In the genomic region with DNA sequence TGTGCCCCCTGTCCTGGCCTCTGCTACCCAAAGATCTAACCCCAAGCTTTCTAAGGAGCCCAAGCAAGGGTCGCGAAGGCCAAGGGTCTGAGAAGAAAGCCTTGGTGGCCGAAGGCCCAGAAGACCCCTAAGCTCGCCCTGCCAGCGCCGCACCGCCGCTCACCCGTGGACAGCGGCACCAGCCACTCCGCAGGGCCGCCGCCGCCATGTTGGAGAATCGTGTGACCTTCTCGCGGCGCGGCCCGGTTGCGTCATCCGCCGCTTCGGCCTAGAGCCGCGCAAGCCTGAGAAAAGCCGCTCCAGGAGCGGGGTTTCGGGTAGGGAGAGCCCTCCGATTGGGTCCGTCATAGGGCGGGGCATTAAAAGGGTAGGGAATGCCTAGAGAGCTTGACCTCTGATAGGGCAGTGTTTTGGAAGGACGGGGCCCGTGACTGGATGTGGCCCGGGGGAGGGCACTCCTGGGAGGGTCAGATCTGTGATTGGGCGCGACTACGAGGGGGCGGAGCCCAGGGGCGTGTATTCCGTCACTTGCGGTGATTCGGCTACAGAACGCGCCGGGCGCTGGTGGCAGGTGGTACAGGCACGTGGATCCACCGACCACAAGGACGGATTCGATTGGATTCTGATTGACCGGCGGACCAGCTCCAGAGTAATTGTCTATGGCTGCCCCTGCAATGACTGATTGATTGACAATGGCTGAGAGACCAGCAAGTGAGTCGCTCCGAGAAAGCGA, we compare ENCODE assay signal across 1 cellular context.
A peak's percentile ranks its signal among the peaks of the same experiment; 100 is the strongest.
TF ChIP-seq lines count a peak whose summit lies in the region.

A gene with protein sequence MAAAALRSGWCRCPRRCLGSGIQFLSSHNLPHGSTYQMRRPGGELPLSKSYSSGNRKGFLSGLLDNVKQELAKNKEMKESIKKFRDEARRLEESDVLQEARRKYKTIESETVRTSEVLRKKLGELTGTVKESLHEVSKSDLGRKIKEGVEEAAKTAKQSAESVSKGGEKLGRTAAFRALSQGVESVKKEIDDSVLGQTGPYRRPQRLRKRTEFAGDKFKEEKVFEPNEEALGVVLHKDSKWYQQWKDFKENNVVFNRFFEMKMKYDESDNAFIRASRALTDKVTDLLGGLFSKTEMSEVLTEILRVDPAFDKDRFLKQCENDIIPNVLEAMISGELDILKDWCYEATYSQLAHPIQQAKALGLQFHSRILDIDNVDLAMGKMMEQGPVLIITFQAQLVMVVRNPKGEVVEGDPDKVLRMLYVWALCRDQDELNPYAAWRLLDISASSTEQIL (minus strand): TSS at position 223 of the 733 bp plus-strand sequence. CDS start 15 bp downstream, at position 208.

TF ChIP-seq in HepG2, 621 proteins besides CTCF, POLR2A, EP300 and RAD21 (continued from another document and continues in another):
- TF ChIP-seq ZBTB26 (CRISPR knock-in tag; IDR thresholded peaks at IDR 0.05; ENCODE audit: borderline replicate concordance) (no peak; the same call in 1 of the 2 replicates), ELF4 (CRISPR knock-in tag; IDR thresholded peaks at IDR 0.05; ENCODE audit: borderline replicate concordance) (no peak), CCAR2 (optimal IDR thresholded peaks at IDR 0.05; ENCODE audit: low read depth, low read length) (no peak), ZNF317 (CRISPR knock-in tag; IDR thresholded peaks at IDR 0.05) (peak; percentile 80), MTA3 (CRISPR knock-in tag; IDR thresholded peaks at IDR 0.05) (no peak), ATAD3A (CRISPR knock-in tag; IDR thresholded peaks at IDR 0.05) (no peak), HOXD1 (CRISPR knock-in tag; IDR thresholded peaks at IDR 0.05) (no peak), ZBTB3 (CRISPR knock-in tag; IDR thresholded peaks at IDR 0.05; ENCODE audit: borderline replicate concordance, low read depth) (no peak), FOXO4 (CRISPR knock-in tag; conservative IDR thresholded peaks at IDR 0.05) (no peak), TGIF2 (CRISPR knock-in tag; IDR thresholded peaks at IDR 0.05) (peak; percentile 61), MBNL3 (CRISPR knock-in tag; conservative IDR thresholded peaks at IDR 0.05) (no peak), ARID3A (IDR thresholded peaks at IDR 0.05; ENCODE audit: low read depth, low read length) (peak; percentile 32; the same call in 1 of the 2 replicates), CHD4 (IDR thresholded peaks at IDR 0.05; ENCODE audit: borderline replicate concordance, low read length) (peak; percentile 61; the same call in 1 of the 2 replicates), NFATC3 (CRISPR knock-in tag; IDR thresholded peaks at IDR 0.05) (peak; percentile 29), GPN1 (CRISPR knock-in tag; IDR thresholded peaks at IDR 0.05; ENCODE audit: borderline replicate concordance) (no peak), ZNF782 (CRISPR knock-in tag; IDR thresholded peaks at IDR 0.05; ENCODE audit: borderline replicate concordance) (no peak), ZNF773 (CRISPR knock-in tag; IDR thresholded peaks at IDR 0.05; ENCODE audit: borderline replicate concordance) (0 out of 2 replicates have a peak, but pooled peaks have one; percentile 46), EED (CRISPR knock-in tag; IDR thresholded peaks at IDR 0.05) (no peak), ARNT (IDR thresholded peaks at IDR 0.05) (no peak), CEBPB (IDR thresholded peaks at IDR 0.05; ENCODE audit: borderline replicate concordance, low read depth, low read length) (peak; percentile 99), ZNF720 (CRISPR knock-in tag; IDR thresholded peaks at IDR 0.05) (no peak), POLR2AphosphoS5 (IDR thresholded peaks at IDR 0.05; ENCODE audit: low read depth, low read length) (peak; percentile 91), ZNF282 (IDR thresholded peaks at IDR 0.05; ENCODE audit: partially characterized antibody) (no peak), GLI4 (CRISPR knock-in tag; IDR thresholded peaks at IDR 0.05; ENCODE audit: borderline replicate concordance) (no peak; the same call in 1 of the 2 replicates), ISL2 (CRISPR knock-in tag; IDR thresholded peaks at IDR 0.05) (peak; percentile 28; the same call in 1 of the 2 replicates), ZNF234 (CRISPR knock-in tag; conservative IDR thresholded peaks at IDR 0.05) (no peak), ZSCAN20 (CRISPR knock-in tag; IDR thresholded peaks at IDR 0.05; ENCODE audit: borderline replicate concordance) (no peak), SUZ12 (IDR thresholded peaks at IDR 0.05; ENCODE audit: low read depth, low read length) (no peak), PHF5A (CRISPR knock-in tag; IDR thresholded peaks at IDR 0.05; ENCODE audit: low read depth, unreplicated experiment) (no peak), NFYC (CRISPR knock-in tag; IDR thresholded peaks at IDR 0.05) (peak; percentile 90), DMTF1 (CRISPR knock-in tag; IDR thresholded peaks at IDR 0.05) (no peak), ZNF331 (CRISPR knock-in tag; IDR thresholded peaks at IDR 0.05) (0 out of 2 replicates have a peak, but pooled peaks have one; percentile 79), MYPOP (CRISPR knock-in tag; IDR thresholded peaks at IDR 0.05) (peak; percentile 87), ZNF597 (CRISPR knock-in tag; IDR thresholded peaks at IDR 0.05) (no peak), ZNF431 (CRISPR knock-in tag; IDR thresholded peaks at IDR 0.05; ENCODE audit: borderline replicate concordance, low read depth) (peak; percentile 87; the same call in 1 of the 2 replicates), HDAC6 (IDR thresholded peaks at IDR 0.05; ENCODE audit: low read depth, low read length) (no peak), SRSF4 (IDR thresholded peaks at IDR 0.05; ENCODE audit: low read depth, low read length, poor library complexity, severe bottlenecking) (no peak)
- TF ChIP-seq, protein P1, sequence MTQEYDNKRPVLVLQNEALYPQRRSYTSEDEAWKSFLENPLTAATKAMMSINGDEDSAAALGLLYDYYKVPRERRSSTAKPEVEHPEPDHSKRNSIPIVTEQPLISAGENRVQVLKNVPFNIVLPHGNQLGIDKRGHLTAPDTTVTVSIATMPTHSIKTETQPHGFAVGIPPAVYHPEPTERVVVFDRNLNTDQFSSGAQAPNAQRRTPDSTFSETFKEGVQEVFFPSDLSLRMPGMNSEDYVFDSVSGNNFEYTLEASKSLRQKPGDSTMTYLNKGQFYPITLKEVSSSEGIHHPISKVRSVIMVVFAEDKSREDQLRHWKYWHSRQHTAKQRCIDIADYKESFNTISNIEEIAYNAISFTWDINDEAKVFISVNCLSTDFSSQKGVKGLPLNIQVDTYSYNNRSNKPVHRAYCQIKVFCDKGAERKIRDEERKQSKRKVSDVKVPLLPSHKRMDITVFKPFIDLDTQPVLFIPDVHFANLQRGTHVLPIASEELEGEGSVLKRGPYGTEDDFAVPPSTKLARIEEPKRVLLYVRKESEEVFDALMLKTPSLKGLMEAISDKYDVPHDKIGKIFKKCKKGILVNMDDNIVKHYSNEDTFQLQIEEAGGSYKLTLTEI (CRISPR knock-in tag; conservative IDR thresholded peaks at IDR 0.05) = no peak
- TF ChIP-seq, protein P2, sequence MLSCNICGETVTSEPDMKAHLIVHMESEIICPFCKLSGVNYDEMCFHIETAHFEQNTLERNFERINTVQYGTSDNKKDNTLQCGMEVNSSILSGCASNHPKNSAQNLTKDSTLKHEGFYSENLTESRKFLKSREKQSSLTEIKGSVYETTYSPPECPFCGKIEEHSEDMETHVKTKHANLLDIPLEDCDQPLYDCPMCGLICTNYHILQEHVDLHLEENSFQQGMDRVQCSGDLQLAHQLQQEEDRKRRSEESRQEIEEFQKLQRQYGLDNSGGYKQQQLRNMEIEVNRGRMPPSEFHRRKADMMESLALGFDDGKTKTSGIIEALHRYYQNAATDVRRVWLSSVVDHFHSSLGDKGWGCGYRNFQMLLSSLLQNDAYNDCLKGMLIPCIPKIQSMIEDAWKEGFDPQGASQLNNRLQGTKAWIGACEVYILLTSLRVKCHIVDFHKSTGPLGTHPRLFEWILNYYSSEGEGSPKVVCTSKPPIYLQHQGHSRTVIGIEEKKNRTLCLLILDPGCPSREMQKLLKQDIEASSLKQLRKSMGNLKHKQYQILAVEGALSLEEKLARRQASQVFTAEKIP (CRISPR knock-in tag; IDR thresholded peaks at IDR 0.05; ENCODE audit: borderline replicate concordance) = no peak
- TF ChIP-seq, protein P3, sequence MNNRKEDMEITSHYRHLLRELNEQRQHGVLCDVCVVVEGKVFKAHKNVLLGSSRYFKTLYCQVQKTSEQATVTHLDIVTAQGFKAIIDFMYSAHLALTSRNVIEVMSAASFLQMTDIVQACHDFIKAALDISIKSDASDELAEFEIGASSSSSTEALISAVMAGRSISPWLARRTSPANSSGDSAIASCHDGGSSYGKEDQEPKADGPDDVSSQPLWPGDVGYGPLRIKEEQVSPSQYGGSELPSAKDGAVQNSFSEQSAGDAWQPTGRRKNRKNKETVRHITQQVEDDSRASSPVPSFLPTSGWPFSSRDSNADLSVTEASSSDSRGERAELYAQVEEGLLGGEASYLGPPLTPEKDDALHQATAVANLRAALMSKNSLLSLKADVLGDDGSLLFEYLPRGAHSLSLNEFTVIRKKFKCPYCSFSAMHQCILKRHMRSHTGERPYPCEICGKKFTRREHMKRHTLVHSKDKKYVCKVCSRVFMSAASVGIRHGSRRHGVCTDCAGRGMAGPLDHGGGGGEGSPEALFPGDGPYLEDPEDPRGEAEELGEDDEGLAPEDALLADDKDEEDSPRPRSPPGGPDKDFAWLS (CRISPR knock-in tag; IDR thresholded peaks at IDR 0.05; ENCODE audit: borderline replicate concordance) = no peak
- TF ChIP-seq, protein P4, sequence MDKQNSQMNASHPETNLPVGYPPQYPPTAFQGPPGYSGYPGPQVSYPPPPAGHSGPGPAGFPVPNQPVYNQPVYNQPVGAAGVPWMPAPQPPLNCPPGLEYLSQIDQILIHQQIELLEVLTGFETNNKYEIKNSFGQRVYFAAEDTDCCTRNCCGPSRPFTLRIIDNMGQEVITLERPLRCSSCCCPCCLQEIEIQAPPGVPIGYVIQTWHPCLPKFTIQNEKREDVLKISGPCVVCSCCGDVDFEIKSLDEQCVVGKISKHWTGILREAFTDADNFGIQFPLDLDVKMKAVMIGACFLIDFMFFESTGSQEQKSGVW (CRISPR knock-in tag; IDR thresholded peaks at IDR 0.05; ENCODE audit: borderline replicate concordance) = no peak
